Comparison of ENCODE assay signal across 9 cellular contexts in the genomic region with DNA sequence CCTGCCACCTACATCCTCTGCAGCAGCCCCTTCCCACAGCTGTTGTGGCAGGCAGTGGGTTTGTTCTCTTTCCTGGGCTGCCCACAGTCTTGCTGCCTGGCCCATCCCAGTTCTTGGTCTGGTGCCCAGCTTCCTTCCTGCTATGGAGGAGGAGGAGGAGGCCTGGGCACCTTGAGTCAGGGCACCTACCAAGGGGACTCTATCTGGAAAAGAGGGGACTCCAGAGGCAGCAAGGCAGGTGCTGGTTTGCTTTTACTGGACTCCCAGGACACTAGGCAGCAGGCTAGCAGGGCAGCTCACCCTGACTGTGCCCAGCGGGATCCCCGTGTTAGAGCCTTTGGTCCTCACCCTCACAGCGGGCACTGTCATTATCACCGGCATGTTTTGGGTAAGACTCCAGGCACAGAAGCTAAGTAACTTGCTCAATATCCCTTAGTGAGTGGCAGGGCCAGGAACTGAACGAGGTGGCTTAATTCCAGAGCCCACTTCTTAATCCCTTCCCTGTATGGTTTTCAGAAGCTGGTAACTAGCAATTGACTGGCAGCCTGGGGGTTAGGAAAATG.
A peak's percentile ranks its signal among the peaks of the same experiment; 100 is the strongest.
DNase-seq lines count a peak whose midpoint lies in the region; ATAC-seq and TF ChIP-seq lines count a peak whose summit lies in the region.
"Had no signal": no experiment of that assay in that cellular context is flagged by ENCODE, and none has a peak within 500 bp of the region (broad histone marks: within the 10 kb centered on the region; RNA-seq: fewer than 3 reads in every experiment).

No MANE protein-coding gene starts in this region.

- peak overlapping the region; percentile 27 for H3K4me2 ChIP-seq in parathyroid adenoma (ENCODE audit: low read length)

- peaks cover 3% of the 10 kb centered on the region; the same call in 1 of the 2 replicates for H3K36me3 ChIP-seq in Panc1 (ENCODE audit: control insufficient read depth, insufficient read depth, low read length)
- H3K36me3 ChIP-seq in esophagus muscularis mucosa, result no peaks in the 10 kb centered on the region
- no peaks in the 10 kb centered on the region for H3K36me3 ChIP-seq in parathyroid adenoma (ENCODE audit: control insufficient read depth, insufficient read depth, low read length)

- WGBS in esophagus muscularis mucosa, result 58% methylated on average over 4 of the region's 5 CpGs

- CTCF ChIA-PET in Panc1 (lab: Charles Lee), result no interaction called here

- BruUV-seq in Panc1 (replicated peaks; lab: Mats Ljungman, UMichigan), result no TSS peak

- H3K4me3 ChIP-seq in Panc1 (ENCODE audit: low read depth in 2 of 2, low read length in 2 of 2) (no peak overlapping the region), esophagus muscularis mucosa (no peak overlapping the region), parathyroid adenoma (ENCODE audit: low read depth, low read length) (no peak overlapping the region)

- no peak overlapping the region for H3K9ac ChIP-seq in parathyroid adenoma

- POLR2A ChIA-PET in Panc1 (lab: Charles Lee), result no interaction called here

- TF ChIP-seq CTCF in Panc1 (IDR thresholded peaks at IDR 0.05) (no peak), esophagus muscularis mucosa (IDR thresholded peaks at IDR 0.05) (no peak), parathyroid adenoma (IDR thresholded peaks at IDR 0.05) (no peak)

- H3K9me3 ChIP-seq in Panc1 (ENCODE audit: control insufficient read depth, insufficient read depth, low read depth, low read length) (no peaks in the 10 kb centered on the region), esophagus muscularis mucosa (no peaks in the 10 kb centered on the region), parathyroid adenoma (ENCODE audit: control insufficient read depth, low read length) (no peaks in the 10 kb centered on the region)

- TF ChIP-seq POLR2A in esophagus muscularis mucosa (IDR thresholded peaks at IDR 0.05; ENCODE audit: low read depth), result no peak

- intact Hi-C loops in Panc1 (cut with micrococcal nuclease; ENCODE audit: unreplicated experiment) (no loop called here), esophagus muscularis mucosa (cut with DNase I) (no loop called here)

- in situ Hi-C loops in Panc1 (cut with HindIII; ENCODE audit: low pct_unique_long_range_greater_than_20kb, low sequenced_read_pairs), result no loop called here

- H2AFZ ChIP-seq in parathyroid adenoma, result no peak overlapping the region

- no peaks in the 10 kb centered on the region for H3K27me3 ChIP-seq in Panc1 (ENCODE audit: control insufficient read depth, insufficient read depth, low read length)
- H3K27me3 ChIP-seq in esophagus muscularis mucosa, result no peaks in the 10 kb centered on the region
- no peaks in the 10 kb centered on the region for H3K27me3 ChIP-seq in parathyroid adenoma (ENCODE audit: control insufficient read depth, insufficient read depth, low read length)

- H3K79me2 ChIP-seq in parathyroid adenoma, result peaks cover 37% of the 10 kb centered on the region

- H3K27ac ChIP-seq in Panc1 (ENCODE audit: low read length), result peak overlapping the region; percentile 29; the same call in 1 of the 2 replicates
- H3K27ac ChIP-seq in esophagus muscularis mucosa (replicated peaks in 1 of 4), result peak overlapping the region; percentile 96 to 100 (median 98)
- peak overlapping the region; percentile 45 for H3K27ac ChIP-seq in parathyroid adenoma

- TF ChIP-seq EP300 in esophagus muscularis mucosa (IDR thresholded peaks at IDR 0.05), result no peak

- H3K4me1 ChIP-seq in Panc1 (ENCODE audit: control insufficient read depth, insufficient read depth, low read length) (peaks cover 18% of the 10 kb centered on the region), esophagus muscularis mucosa (peaks cover 67 to 76% (median 71%) of the 10 kb centered on the region in 4 donors), parathyroid adenoma (peaks cover 29% of the 10 kb centered on the region)

- ATAC-seq in Panc1 (no peak), HG03108 (IDR thresholded peaks at IDR 0.05; ENCODE audit: unreplicated experiment) (no peak), HG03095 (IDR thresholded peaks at IDR 0.05; ENCODE audit: unreplicated experiment) (no peak)

- DNase-seq in EL, result peak; percentile 32
- no peak for DNase-seq in Panc1 (ENCODE audit: low read depth, low spot score)
- no peak for DNase-seq in esophagus muscularis mucosa (ENCODE audit: extremely low spot score)
- DNase-seq in occipital lobe (lab: John Stamatoyannopoulos, UW), result no peak
- no peak for DNase-seq in NCI-H1105 treated with DMSO at 0.1 percent for 48 hours (lab: John Stamatoyannopoulos, UW)
- DNase-seq: SHP77 had no signal

Comparison
In these comparisons a context has a peak if more than half of its experiments do, and no peak if none do; other contexts are left out.
1. H3K27ac ChIP-seq: peak in every context shown above with its lines; median percentile 98 in esophagus muscularis mucosa; 45 in parathyroid adenoma; 29 in Panc1.